13 cellular contexts compared by ENCODE assay signal in genomic region chr3:122689587-122689986, GRCh38. TPM values are rescaled to one million over a fixed set of nuclear protein-coding genes. Genes with fewer than 3 reads are reported as not detected.
DNase-seq lines count a peak whose midpoint lies in the region; ATAC-seq, FAIRE-seq and TF ChIP-seq lines count a peak whose summit lies in the region.
"Had no signal": no experiment of that assay in that cellular context is flagged by ENCODE, and none has a peak within 500 bp of the region (broad histone marks: within the 10 kb centered on the region; RNA-seq: fewer than 3 reads in every experiment).

No MANE protein-coding gene starts in this region.

- H3K79me2 ChIP-seq in PC-3 (ENCODE audit: low read length) (no peaks in the 10 kb centered on the region), K562 (ENCODE audit: control insufficient read depth, insufficient read depth, low read length) (no peaks in the 10 kb centered on the region)

- H3K9ac ChIP-seq in PC-3 (ENCODE audit: low read length) (no peak overlapping the region), K562 (ENCODE audit: insufficient read depth in 1 of 2, low read depth in 2 of 2, low read length in 2 of 2) (no peak overlapping the region; a peak in 1 of 4 replicates), mesenchymal stem cell (ENCODE audit: low read length) (no peak overlapping the region)

- H2AK5ac ChIP-seq in mesenchymal stem cell (ENCODE audit: low read length, severe bottlenecking): no peak overlapping the region

- TF ChIP-seq RAD21 in K562 (CRISPR knock-in tag; conservative IDR thresholded peaks at IDR 0.05 in 1 of 2, IDR thresholded peaks at IDR 0.05 in 1 of 2): no peak

- DNase-seq in PC-3 (peak; percentile 38), K562 (ENCODE audit: extremely low read depth in 1 of 4, low spot score in 3 of 4) (peak in 1 of 4 experiments; percentile 7), mesenchymal stem cell (peak; percentile 84), dedifferentiated amniotic fluid mesenchymal stem cell (ENCODE audit: extremely low spot score) (no peak), WERI-Rb-1 (no peak), NOMO-1 treated with dmso at 0.1 percent for 144 hours (lab: John Stamatoyannopoulos, UW; ENCODE audit: unreplicated experiment) (no peak)
- DNase-seq: activated CD4-positive, alpha-beta T cell treated with anti-CD3 and anti-CD28 coated beads for 1 hour; activated T-cell treated with anti-CD3 and anti-CD28 coated beads, Interleukin-2, amount 50 U/mL, for 48 hours; NCI-H1930; occipital lobe had no signal

- no peak overlapping the region for H2BK120ac ChIP-seq in mesenchymal stem cell (ENCODE audit: low read depth, low read length)

- no peaks in the 10 kb centered on the region for H3K9me2 ChIP-seq in PC-3 (replicated peaks; ENCODE audit: low read length)

- 50% methylated on average over 2 of the region's 2 CpGs for WGBS in K562 (ENCODE audit: insufficient coverage, low coverage, missing lambda C conversion rate)
- 60% methylated on average over 2 of the region's 2 CpGs for WGBS in mesenchymal stem cell

- TF ChIP-seq POLR2A in GM19193 (IDR thresholded peaks at IDR 0.05; ENCODE audit: extremely low read depth, insufficient read depth, insufficient read length) (peak; percentile 11), K562 (conservative IDR thresholded peaks at IDR 0.05) (no peak)

- TF ChIP-seq EP300 in K562 (IDR thresholded peaks at IDR 0.05; ENCODE audit: low read length): no peak

- POLR2A ChIA-PET in PC-3 (lab: Charles Lee; ENCODE audit: unreplicated experiment): interaction anchor here (0.5 kb wide), 1 partner anchor 121 kb away, joined by 3 read pairs; no protein-coding TSS in a partner anchor
- POLR2A ChIA-PET in K562 (lab: Yijun Ruan, JAX): no interaction called here

- H4K20me1 ChIP-seq in PC-3 (ENCODE audit: low read length): no peaks in the 10 kb centered on the region
- H4K20me1 ChIP-seq in K562 (replicated peaks; ENCODE audit: control insufficient read depth, insufficient read depth, low read length): no peaks in the 10 kb centered on the region

- H3K27me3 ChIP-seq in PC-3 (ENCODE audit: low read length) (no peaks in the 10 kb centered on the region), K562 (ENCODE audit: control insufficient read depth in 2 of 2, insufficient read depth in 2 of 2, low read length in 2 of 2) (no peaks in the 10 kb centered on the region), mesenchymal stem cell (ENCODE audit: control insufficient read depth in 1 of 2, insufficient read depth in 1 of 2, low read length in 2 of 2) (no peaks in the 10 kb centered on the region), WERI-Rb-1 (ENCODE audit: insufficient read depth, low read depth, severe bottlenecking) (no peaks in the 10 kb centered on the region)
- H3K27me3 ChIP-seq: cardiac muscle cell, suprapubic skin had no signal

- TF ChIP-seq CTCF in PC-3 (conservative IDR thresholded peaks at IDR 0.05; ENCODE audit: low read depth, low read length) (no peak), K562 (IDR thresholded peaks at IDR 0.05 in 2 of 3, conservative IDR thresholded peaks at IDR 0.05 in 1 of 3; ENCODE audit: insufficient read depth in 2 of 3, low read depth in 1 of 3, low read length in 3 of 3) (no peak), WERI-Rb-1 (IDR thresholded peaks at IDR 0.05; ENCODE audit: low read depth, low read length) (no peak)

- ATAC-seq in PC-3: no peak
- ATAC-seq in K562: no peak

- no peak overlapping the region for H3K27ac ChIP-seq in PC-3 (ENCODE audit: low read length)
- H3K27ac ChIP-seq in K562 (ENCODE audit: extremely low read depth, low read depth, low read length): no peak overlapping the region
- no peak overlapping the region for H3K27ac ChIP-seq in mesenchymal stem cell (ENCODE audit: low read length, poor library complexity, severe bottlenecking)
- no peak overlapping the region for H3K27ac ChIP-seq in WERI-Rb-1
- H3K27ac ChIP-seq: cardiac muscle cell, suprapubic skin had no signal

- H3K4ac ChIP-seq in mesenchymal stem cell (ENCODE audit: low read depth in 1 of 2, low read length in 2 of 2): no peak overlapping the region

- H4K8ac ChIP-seq in mesenchymal stem cell (ENCODE audit: low read length): no peak overlapping the region

- H3K4me2 ChIP-seq in PC-3 (ENCODE audit: low read length) (no peak overlapping the region), K562 (ENCODE audit: insufficient read depth, low read length) (no peak overlapping the region), mesenchymal stem cell (ENCODE audit: low read length, poor library complexity, severe bottlenecking) (no peak overlapping the region)

- H3K4me3 ChIP-seq in PC-3 (ENCODE audit: low read length) (no peak overlapping the region), K562 (no peak overlapping the region), mesenchymal stem cell (ENCODE audit: insufficient read depth in 1 of 2, low read depth in 1 of 2, low read length in 2 of 2) (no peak overlapping the region), WERI-Rb-1 (ENCODE audit: low read depth, low read length) (no peak overlapping the region)
- H3K4me3 ChIP-seq: cardiac muscle cell, suprapubic skin had no signal

- in situ Hi-C loops in K562 (cut with MboI): loop anchor here (10.0 kb wide), 1 partner anchor 295 kb away; no protein-coding TSS in a partner anchor

- no peaks in the 10 kb centered on the region for H3K9me1 ChIP-seq in K562 (ENCODE audit: control insufficient read depth, insufficient read depth, low read length)

- H3K14ac ChIP-seq in mesenchymal stem cell (ENCODE audit: low read length in 2 of 2): no peak overlapping the region

- H3K79me1 ChIP-seq in mesenchymal stem cell (replicated peaks; ENCODE audit: low read length, poor library complexity, severe bottlenecking): peaks cover 1% of the 10 kb centered on the region

- no peak overlapping the region for H2BK15ac ChIP-seq in mesenchymal stem cell (ENCODE audit: low read depth, poor library complexity, severe bottlenecking)

- intact Hi-C loops in PC-3 (cut with micrococcal nuclease) (no loop called here), K562 (cut with micrococcal nuclease) (no loop called here)

- FAIRE-seq in K562 (lab: Jason Lieb, UNC): no peak

- CTCF ChIA-PET in PC-3 (lab: Charles Lee): no interaction called here
- CTCF ChIA-PET in K562 (lab: Yijun Ruan, JAX; ENCODE audit: low intra/inter-chr PET ratio): no interaction called here

- no peaks in the 10 kb centered on the region for H3K9me3 ChIP-seq in PC-3 (ENCODE audit: low read length)
- no peaks in the 10 kb centered on the region for H3K9me3 ChIP-seq in K562 (replicated peaks; ENCODE audit: control insufficient read depth, insufficient read depth, low read depth, low read length)
- no peaks in the 10 kb centered on the region for H3K9me3 ChIP-seq in mesenchymal stem cell (ENCODE audit: control insufficient read depth, low read length)
- no peaks in the 10 kb centered on the region for H3K9me3 ChIP-seq in WERI-Rb-1 (ENCODE audit: severe bottlenecking)
- H3K9me3 ChIP-seq: suprapubic skin had no signal

- H2AFZ ChIP-seq in PC-3 (ENCODE audit: low read length) (no peak overlapping the region), K562 (ENCODE audit: low read depth, low read length) (no peak overlapping the region), mesenchymal stem cell (ENCODE audit: low read depth, low read length) (no peak overlapping the region)

- no peak overlapping the region for H2BK5ac ChIP-seq in mesenchymal stem cell (ENCODE audit: low read depth, low read length, poor library complexity, severe bottlenecking)

- no peaks in the 10 kb centered on the region for H3F3A ChIP-seq in PC-3 (ENCODE audit: low read length, unreplicated experiment)

- H2BK12ac ChIP-seq in mesenchymal stem cell (ENCODE audit: low read length in 2 of 2): no peak overlapping the region

- peaks cover 16% of the 10 kb centered on the region; the same call in 1 of the 2 replicates for H3K36me3 ChIP-seq in PC-3 (ENCODE audit: low read depth, low read length)
- H3K36me3 ChIP-seq in K562 (ENCODE audit: control insufficient read depth, insufficient read depth, low read length): peaks cover 21% of the 10 kb centered on the region; the same call in 2 of the 3 replicates
- peaks cover 13 to 41% of the 10 kb centered on the region in 2 experiments for H3K36me3 ChIP-seq in mesenchymal stem cell (ENCODE audit: control insufficient read depth in 1 of 2, insufficient read depth in 2 of 2, low read depth in 1 of 2, low read length in 2 of 2)
- no peaks in the 10 kb centered on the region for H3K36me3 ChIP-seq in WERI-Rb-1
- H3K36me3 ChIP-seq: cardiac muscle cell had no signal

- BruUV-seq in PC-3 (replicated peaks; lab: Mats Ljungman, UMichigan) (no TSS peak), K562 (replicated peaks; lab: Mats Ljungman, UMichigan) (no TSS peak)

- no peak overlapping the region for H3K23ac ChIP-seq in mesenchymal stem cell (ENCODE audit: low read length in 2 of 2)

- H3K18ac ChIP-seq in mesenchymal stem cell (ENCODE audit: low read depth in 1 of 2, low read length in 2 of 2): no peak overlapping the region

- peaks cover 9% of the 10 kb centered on the region for H3K4me1 ChIP-seq in PC-3 (ENCODE audit: insufficient read depth, low read length)
- H3K4me1 ChIP-seq in K562 (replicated peaks in 1 of 2; ENCODE audit: control insufficient read depth in 2 of 2, insufficient read depth in 2 of 2, low read length in 2 of 2): no peaks in the 10 kb centered on the region
- H3K4me1 ChIP-seq in mesenchymal stem cell (ENCODE audit: control insufficient read depth, insufficient read depth, low read depth, low read length): peaks cover 9% of the 10 kb centered on the region
- H3K4me1 ChIP-seq: suprapubic skin had no signal

- H4K91ac ChIP-seq in mesenchymal stem cell (ENCODE audit: low read length): no peak overlapping the region

RNA-seq across cellular contexts. Expression of gene PARP14, which starts 8.9 kb away (rescaled TPM):
- 20.8 and 21.8 TPM in 2 replicates for total RNA-seq in PC-3 (2014; rRNA removed)
- 16.6 and 61.9 TPM in 2 replicates for total RNA-seq in K562 (2011; cell fraction: chromatin; rRNA removed; ENCODE audit: low replicate concordance)
- total RNA-seq in K562 (2011; cell fraction: nucleolus; rRNA removed): 10.3 and 15.1 TPM in 2 replicates
- 25.6 and 31.8 TPM in 2 replicates for total RNA-seq in K562 (2011; cell fraction: nucleoplasm; rRNA removed)
- total RNA-seq in K562 (2014; rRNA removed): 9.0 and 9.5 TPM in 2 replicates
- 13.1 and 13.7 TPM in 2 replicates for total RNA-seq in K562 (2014; rRNA removed; fragmentation: Illumina TruSeq; extraction: Trizol)
- total RNA-seq in K562 (2015; rRNA removed; fragmentation: Illumina TruSeq; extraction: Trizol): 11.8 and 14.4 TPM in 2 replicates
- 9.7 and 11.9 TPM in 2 replicates for total RNA-seq in K562 (2021)
- 6.7 and 12.8 TPM in 2 replicates for polyA plus RNA-seq in K562 (2011; rRNA removed)
- polyA plus RNA-seq in K562 (2011; cell fraction: cytosol; rRNA removed): 4.5 and 4.6 TPM in 2 replicates
- polyA plus RNA-seq in K562 (2011; cell fraction: nucleus; rRNA removed): 8.2 and 12.9 TPM in 2 replicates
- 5.1 and 7.4 TPM in 2 replicates for polyA plus RNA-seq in K562 (2012)
- polyA plus RNA-seq in K562 (2014; fragmentation: Illumina TruSeq; extraction: Trizol): 6.9 and 8.6 TPM in 2 replicates
- polyA plus RNA-seq in K562 (2014; fragmentation: Nextera tagmentation; extraction: Ambion mirVana): 1 to 10 TPM; 3.1 to 6.2 TPM
- 7.7 and 9.2 TPM in 2 replicates for polyA plus RNA-seq in K562 (2014; rRNA removed)
- polyA minus RNA-seq in K562 (2011; rRNA and poly(A)+ RNA removed): 16.7 and 27.7 TPM in 2 replicates
- polyA minus RNA-seq in K562 (2011; cell fraction: cytosol; rRNA and poly(A)+ RNA removed): 6.1 and 9.5 TPM in 2 replicates
- 16.8 and 18.7 TPM in 2 replicates for polyA minus RNA-seq in K562 (2011; cell fraction: nucleus; rRNA and poly(A)+ RNA removed)
- 23.9 TPM for polyA plus RNA-seq in mesenchymal stem cell (2013, experiment 1 of 2)
- polyA plus RNA-seq in mesenchymal stem cell (2013, experiment 2 of 2): 22.3 TPM

Comparison
In these comparisons a context has a peak if more than half of its experiments do, and no peak if none do; other contexts are left out.
1. DNase-seq: peak in PC-3 (single experiment) and mesenchymal stem cell (single experiment); none in dedifferentiated amniotic fluid mesenchymal stem cell (single experiment), WERI-Rb-1 (single experiment) and NOMO-1 treated with dmso at 0.1 percent for 144 hours (single experiment).